Comparison of ENCODE assay signal across 29 cellular contexts in genomic region chr6:152603911-152604310, GRCh38.
"Had no signal": no experiment of that assay in that cellular context is flagged by ENCODE, and none has a peak within 500 bp of the region (broad histone marks: within the 10 kb centered on the region; RNA-seq: fewer than 3 reads in every experiment).

No MANE protein-coding gene starts in this region.

- H3K36me3 ChIP-seq: esophagus squamous epithelium, heart right ventricle, left lung, neutrophil, suprapubic skin, transverse colon, upper lobe of right lung, uterus had no signal

- H3K4me1 ChIP-seq: left lung, parathyroid adenoma, transverse colon, upper lobe of right lung had no signal

- H3K9me3 ChIP-seq: esophagus squamous epithelium, heart right ventricle, left lung, mucosa of descending colon, neutrophil, suprapubic skin, transverse colon, upper lobe of right lung, uterus had no signal

- FAIRE-seq: endothelial cell of umbilical vein, islet of Langerhans had no signal

- H3K27ac ChIP-seq: esophagus squamous epithelium, heart right ventricle, left lung, parathyroid adenoma, suprapubic skin, transverse colon, upper lobe of right lung, uterus had no signal

- H3K4me2 ChIP-seq: smooth muscle cell had no signal

- H3K4me3 ChIP-seq: esophagus squamous epithelium, heart right ventricle, left lung, mucosa of descending colon, smooth muscle cell, suprapubic skin, transverse colon, upper lobe of right lung, uterus had no signal

- H3K9ac ChIP-seq: parathyroid adenoma had no signal

- H3K27me3 ChIP-seq: esophagus squamous epithelium, heart right ventricle, left lung, neutrophil, suprapubic skin, transverse colon, upper lobe of right lung, uterus had no signal

- H2AFZ ChIP-seq: parathyroid adenoma had no signal

- H3K79me2 ChIP-seq: parathyroid adenoma had no signal

- ATAC-seq: heart right ventricle; left cardiac atrium; left lung; mucosa of descending colon; natural killer cell treated with Interleukin-12 subunit alpha and Interleukin-12 subunit beta and Interleukin-15 and Interleukin-18, amount 100 ng/mL, for 72 hours; sciatic nerve; stimulated activated naive CD8-positive, alpha-beta T cell treated with anti-CD3 and anti-CD28 coated beads, Interleukin-15, amount 100 ng/mL, for 72 hours; upper lobe of right lung had no signal

- DNase-seq: effector CD8-positive, alpha-beta T cell; endodermal cell; esophagus squamous epithelium; foreskin melanocyte; glutamatergic neuron; heart right ventricle; hippocampal formation; left cardiac atrium; left lung; mesenchymal stem cell; mucosa of descending colon; naive B cell; stimulated activated CD4-positive, alpha-beta T cell treated with anti-CD3 and anti-CD28 coated beads, Interleukin-12 subunit alpha, Interleukin-12 subunit beta, amount 100 ng/mL, for 4 hours; stimulated activated CD4-positive, alpha-beta T cell treated with anti-CD3 and anti-CD28 coated beads, Interleukin-1b, Interleukin-23, amount 100 ng/mL, for 48 hours; stimulated activated CD4-positive, alpha-beta T cell treated with anti-CD3 and anti-CD28 coated beads, Interleukin-4, amount 100 ng/mL, for 1 hour; stimulated activated CD8-positive, alpha-beta memory T cell treated with anti-CD3 and anti-CD28 coated beads, Interleukin-4, amount 100 ng/mL, for 48 hours; stimulated activated naive CD4-positive, alpha-beta T cell; stimulated activated naive CD8-positive, alpha-beta T cell treated with anti-CD3 and anti-CD28 coated beads, Interleukin-15, amount 100 ng/mL, for 72 hours; transverse colon; upper lobe of right lung; uterus had no signal
